Comparison of ENCODE assay signal across 16 cellular contexts in the genomic region with DNA sequence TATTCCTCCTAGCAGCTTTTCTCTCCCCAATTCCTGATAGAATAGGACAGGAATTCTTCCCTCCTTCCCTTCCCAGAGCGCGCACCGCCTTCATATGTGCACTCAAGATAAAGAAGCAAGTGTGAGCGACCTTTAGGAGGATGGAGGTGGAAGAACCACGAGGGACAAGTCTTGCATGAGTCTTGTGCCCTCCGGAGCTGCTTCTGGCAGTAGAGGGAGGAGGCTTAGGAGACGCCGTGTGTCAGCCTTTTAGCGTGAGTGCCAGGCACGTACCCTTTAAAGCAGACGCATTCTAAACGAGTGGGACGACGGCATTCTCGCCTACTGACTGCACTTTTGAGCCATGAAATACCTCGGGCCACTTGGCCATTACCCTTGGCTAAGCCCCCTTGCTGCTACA.
"Had no signal": no experiment of that assay in that cellular context is flagged by ENCODE, and none has a peak within 500 bp of the region (broad histone marks: within the 10 kb centered on the region; RNA-seq: fewer than 3 reads in every experiment).

No MANE protein-coding gene starts in this region.

- H3K36me3 ChIP-seq: colonic mucosa, neural progenitor cell had no signal

- H3K27me3 ChIP-seq: adrenal gland, colonic mucosa, neural progenitor cell, right lobe of liver, spleen had no signal

- DNase-seq: activated CD4-positive, alpha-beta T cell treated with anti-CD3 and anti-CD28 coated beads, Interleukin-2, amount 50 U/mL, for 4 hours; activated CD4-positive, CD25-positive, alpha-beta regulatory T cell treated with anti-CD3 and anti-CD28 coated beads, Interleukin-2, amount 50 U/mL, for 72 hours; activated gamma-delta T cell; activated T-cell treated with anti-CD3 and anti-CD28 coated beads, Interleukin-2, amount 50 U/mL, for 72 hours; naive thymus-derived CD4-positive, alpha-beta T cell; right lobe of liver; spleen; stimulated activated CD8-positive, alpha-beta memory T cell treated with anti-CD3 and anti-CD28 coated beads, Interleukin-4, amount 100 ng/mL, for 48 hours; stimulated activated naive CD4-positive, alpha-beta T cell; SW 1271 had no signal

- H3K27ac ChIP-seq: neural progenitor cell, right lobe of liver, VCaP had no signal

- H3K4me1 ChIP-seq: colonic mucosa had no signal

- H3K4me3 ChIP-seq: adrenal gland, colonic mucosa, mucosa of descending colon, neural progenitor cell, right lobe of liver, spleen had no signal

- H3K9me3 ChIP-seq: adrenal gland, colonic mucosa, mucosa of descending colon, right lobe of liver, spleen had no signal

- ATAC-seq: activated naive CD4-positive, alpha-beta T cell treated with anti-CD3 and anti-CD28 coated beads, Interleukin-2, amount 50 U/mL, for 72 hours; activated T-cell treated with anti-CD3 and anti-CD28 coated beads, Interleukin-2, amount 50 U/mL, for 72 hours; naive thymus-derived CD4-positive, alpha-beta T cell had no signal
